Comparison of ENCODE assay signal across 1 cellular context in genomic region chr10:3110782-3111625, GRCh38.
TF ChIP-seq lines count a peak whose summit lies in the region.

No MANE protein-coding gene starts in this region.

TF ChIP-seq in K562, 482 proteins besides CTCF, POLR2A, EP300 and RAD21 (continued from another document):
- TF ChIP-seq, protein P1, sequence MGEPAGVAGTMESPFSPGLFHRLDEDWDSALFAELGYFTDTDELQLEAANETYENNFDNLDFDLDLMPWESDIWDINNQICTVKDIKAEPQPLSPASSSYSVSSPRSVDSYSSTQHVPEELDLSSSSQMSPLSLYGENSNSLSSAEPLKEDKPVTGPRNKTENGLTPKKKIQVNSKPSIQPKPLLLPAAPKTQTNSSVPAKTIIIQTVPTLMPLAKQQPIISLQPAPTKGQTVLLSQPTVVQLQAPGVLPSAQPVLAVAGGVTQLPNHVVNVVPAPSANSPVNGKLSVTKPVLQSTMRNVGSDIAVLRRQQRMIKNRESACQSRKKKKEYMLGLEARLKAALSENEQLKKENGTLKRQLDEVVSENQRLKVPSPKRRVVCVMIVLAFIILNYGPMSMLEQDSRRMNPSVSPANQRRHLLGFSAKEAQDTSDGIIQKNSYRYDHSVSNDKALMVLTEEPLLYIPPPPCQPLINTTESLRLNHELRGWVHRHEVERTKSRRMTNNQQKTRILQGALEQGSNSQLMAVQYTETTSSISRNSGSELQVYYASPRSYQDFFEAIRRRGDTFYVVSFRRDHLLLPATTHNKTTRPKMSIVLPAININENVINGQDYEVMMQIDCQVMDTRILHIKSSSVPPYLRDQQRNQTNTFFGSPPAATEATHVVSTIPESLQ (CRISPR knock-in tag; IDR thresholded peaks at IDR 0.05) = no peak
- no peak for TF ChIP-seq LEF1 (IDR thresholded peaks at IDR 0.05)
- peak; percentile 65; the same call in 1 of the 2 replicates for TF ChIP-seq TARDBP (IDR thresholded peaks at IDR 0.05)
- no peak for TF ChIP-seq ZNF699 (CRISPR knock-in tag; IDR thresholded peaks at IDR 0.05; ENCODE audit: insufficient replicate concordance)
- TF ChIP-seq, protein P2, sequence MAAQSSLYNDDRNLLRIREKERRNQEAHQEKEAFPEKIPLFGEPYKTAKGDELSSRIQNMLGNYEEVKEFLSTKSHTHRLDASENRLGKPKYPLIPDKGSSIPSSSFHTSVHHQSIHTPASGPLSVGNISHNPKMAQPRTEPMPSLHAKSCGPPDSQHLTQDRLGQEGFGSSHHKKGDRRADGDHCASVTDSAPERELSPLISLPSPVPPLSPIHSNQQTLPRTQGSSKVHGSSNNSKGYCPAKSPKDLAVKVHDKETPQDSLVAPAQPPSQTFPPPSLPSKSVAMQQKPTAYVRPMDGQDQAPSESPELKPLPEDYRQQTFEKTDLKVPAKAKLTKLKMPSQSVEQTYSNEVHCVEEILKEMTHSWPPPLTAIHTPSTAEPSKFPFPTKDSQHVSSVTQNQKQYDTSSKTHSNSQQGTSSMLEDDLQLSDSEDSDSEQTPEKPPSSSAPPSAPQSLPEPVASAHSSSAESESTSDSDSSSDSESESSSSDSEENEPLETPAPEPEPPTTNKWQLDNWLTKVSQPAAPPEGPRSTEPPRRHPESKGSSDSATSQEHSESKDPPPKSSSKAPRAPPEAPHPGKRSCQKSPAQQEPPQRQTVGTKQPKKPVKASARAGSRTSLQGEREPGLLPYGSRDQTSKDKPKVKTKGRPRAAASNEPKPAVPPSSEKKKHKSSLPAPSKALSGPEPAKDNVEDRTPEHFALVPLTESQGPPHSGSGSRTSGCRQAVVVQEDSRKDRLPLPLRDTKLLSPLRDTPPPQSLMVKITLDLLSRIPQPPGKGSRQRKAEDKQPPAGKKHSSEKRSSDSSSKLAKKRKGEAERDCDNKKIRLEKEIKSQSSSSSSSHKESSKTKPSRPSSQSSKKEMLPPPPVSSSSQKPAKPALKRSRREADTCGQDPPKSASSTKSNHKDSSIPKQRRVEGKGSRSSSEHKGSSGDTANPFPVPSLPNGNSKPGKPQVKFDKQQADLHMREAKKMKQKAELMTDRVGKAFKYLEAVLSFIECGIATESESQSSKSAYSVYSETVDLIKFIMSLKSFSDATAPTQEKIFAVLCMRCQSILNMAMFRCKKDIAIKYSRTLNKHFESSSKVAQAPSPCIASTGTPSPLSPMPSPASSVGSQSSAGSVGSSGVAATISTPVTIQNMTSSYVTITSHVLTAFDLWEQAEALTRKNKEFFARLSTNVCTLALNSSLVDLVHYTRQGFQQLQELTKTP (IDR thresholded peaks at IDR 0.05; ENCODE audit: low read depth in 1 of 2, partially characterized antibody in 2 of 2) = no peak
- peak in 1 of 2 experiments; percentile 76; a peak in 1 of 4 replicates for TF ChIP-seq KDM1A (IDR thresholded peaks at IDR 0.05)
- TF ChIP-seq PML (IDR thresholded peaks at IDR 0.05; ENCODE audit: low read length) = no peak
- no peak for TF ChIP-seq FOXJ2 (tag; IDR thresholded peaks at IDR 0.05)
